Comparison of ENCODE assay signal across 8 cellular contexts in the genomic region with DNA sequence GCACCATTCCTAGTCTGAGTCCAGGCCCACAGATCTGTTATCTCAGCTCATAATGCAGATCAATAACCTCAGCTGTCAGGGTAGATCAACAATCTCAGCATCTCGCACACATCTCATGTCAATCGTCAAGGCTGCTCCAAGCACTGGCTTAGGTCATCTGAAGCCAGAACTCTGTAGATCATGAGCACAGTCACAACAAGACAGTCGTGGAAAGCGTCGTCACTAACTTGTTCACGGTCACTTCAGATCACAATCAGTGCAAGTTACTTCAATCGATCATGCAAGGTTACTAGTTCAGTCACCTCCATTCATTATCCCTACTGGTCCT.
DNase-seq lines count a peak whose midpoint lies in the region; ATAC-seq lines count a peak whose summit lies in the region.

No MANE protein-coding gene starts in this region.

- DNase-seq in DMS53 (lab: John Stamatoyannopoulos, UW) = peak; percentile 47
- DNase-seq in caudate nucleus (lab: John Stamatoyannopoulos, UW) = peak in 2 of 61 donors; percentile 52 to 56
- DNase-seq in LoVo (ENCODE audit: low spot score) = no peak
- DNase-seq in islet precursor cell = no peak

- peaks cover 36 to 47% of the 10 kb centered on the region in 2 donors for H3K4me1 ChIP-seq in muscle layer of duodenum (ENCODE audit: control insufficient read depth in 1 of 2, insufficient read depth in 2 of 2, low read length in 2 of 2)

- no peak for ATAC-seq in GM19351 (IDR thresholded peaks at IDR 0.05; ENCODE audit: unreplicated experiment)
- ATAC-seq in GM19397 (IDR thresholded peaks at IDR 0.05; ENCODE audit: unreplicated experiment) = no peak

- no peaks in the 10 kb centered on the region for H3K27me3 ChIP-seq in muscle layer of duodenum (ENCODE audit: low read depth, low read length)

- H3K27ac ChIP-seq in KOPT-K1 (ENCODE audit: low read depth, low read length, poor library complexity, severe bottlenecking) = peak overlapping the region; percentile 77
- peak overlapping the region; percentile 99 for H3K27ac ChIP-seq in caudate nucleus (ENCODE audit: low read depth, low read length)
- H3K27ac ChIP-seq in muscle layer of duodenum (ENCODE audit: low read length) = peak overlapping the region; percentile 78

- H3K36me3 ChIP-seq in KOPT-K1 (ENCODE audit: insufficient read depth, low read length) (no peaks in the 10 kb centered on the region; the same call in 1 of the 2 replicates), muscle layer of duodenum (ENCODE audit: control insufficient read depth in 1 of 2, insufficient read depth in 2 of 2, low read length in 2 of 2) (no peaks in the 10 kb centered on the region)

- H3K9me3 ChIP-seq in KOPT-K1 (ENCODE audit: insufficient read depth, low read length, poor library complexity, severe bottlenecking) (no peaks in the 10 kb centered on the region), muscle layer of duodenum (ENCODE audit: control insufficient read depth in 1 of 2, low read length in 2 of 2) (no peaks in the 10 kb centered on the region)

- peak overlapping the region; percentile 81 to 82 for H3K4me3 ChIP-seq in muscle layer of duodenum (ENCODE audit: low read depth in 1 of 2, low read length in 2 of 2)
